ENCODE assay signal across 8 cellular contexts in genomic region chr2:11681722-11682589, GRCh38. TPM values are rescaled to one million over a fixed set of nuclear protein-coding genes. Genes with fewer than 3 reads are reported as not detected.
DNase-seq lines count a peak whose midpoint lies in the region; ATAC-seq, FAIRE-seq and TF ChIP-seq lines count a peak whose summit lies in the region.

No MANE protein-coding gene starts in this region.

- no peaks in the 10 kb centered on the region for H3K9me1 ChIP-seq in K562 (ENCODE audit: control insufficient read depth, insufficient read depth, low read length)

- no peak overlapping the region for H3K4me3 Mint-ChIP-seq in T-cell

- H3K4me1 ChIP-seq in K562 (replicated peaks in 1 of 2; ENCODE audit: control insufficient read depth in 2 of 2, insufficient read depth in 2 of 2, low read length in 2 of 2) = peaks cover 0 to 7% of the 10 kb centered on the region in 2 experiments; a peak in 2 of 5 replicates

- CTCF ChIA-PET in T-cell (lab: Charles Lee) = interaction anchor here (0.6 to 1.5 kb wide), 6 partner anchors 11 to 653 kb away, joined by 3 to 4 read pairs (median 3); no protein-coding TSS in a partner anchor
- CTCF ChIA-PET in K562 (lab: Yijun Ruan, JAX; ENCODE audit: low intra/inter-chr PET ratio) = interaction anchor here (0.6 to 1.0 kb wide), 4 partner anchors 204 to 847 kb away, joined by 3 to 5 read pairs (median 4); a partner anchor contains a TSS

- TF ChIP-seq EP300 in K562 (IDR thresholded peaks at IDR 0.05; ENCODE audit: low read length) = no peak

- TF ChIP-seq CTCF in K562 (IDR thresholded peaks at IDR 0.05 in 2 of 3, conservative IDR thresholded peaks at IDR 0.05 in 1 of 3; ENCODE audit: insufficient read depth in 2 of 3, low read depth in 1 of 3, low read length in 3 of 3) = peak; percentile 92 to 97 (median 92)

- no peak overlapping the region for H3K4me3 ChIP-seq in MG63
- H3K4me3 ChIP-seq in K562 = no peak overlapping the region

- WGBS in K562 (ENCODE audit: insufficient coverage, low coverage, missing lambda C conversion rate) = 25% methylated on average over 30 of the region's 31 CpGs

- TF ChIP-seq RAD21 in K562 (CRISPR knock-in tag; conservative IDR thresholded peaks at IDR 0.05 in 1 of 2, IDR thresholded peaks at IDR 0.05 in 1 of 2) = peak; percentile 73 to 87

- peak; percentile 96 for FAIRE-seq in K562 (lab: Jason Lieb, UNC)

- ATAC-seq in T-cell (replicated peaks in 1 of 4) (peak in 2 of 4 experiments; percentile 31 to 66), K562 (peak; percentile 93)

- intact Hi-C loops in K562 (cut with micrococcal nuclease) = loop anchor here (1.0 to 5.0 kb wide), 4 partner anchors 93 to 850 kb away; a partner anchor contains a TSS

- H3K27me3 Mint-ChIP-seq in T-cell = peaks cover 12 to 34% of the 10 kb centered on the region in 2 donors

- H3K27me3 ChIP-seq in MG63 = no peaks in the 10 kb centered on the region
- H3K27me3 ChIP-seq in K562 (ENCODE audit: control insufficient read depth in 2 of 2, insufficient read depth in 2 of 2, low read length in 2 of 2) = peaks cover 26 to 80% of the 10 kb centered on the region in 2 experiments; a peak in 3 of 5 replicates

- POLR2A ChIA-PET in T-cell (lab: Charles Lee) (interaction anchor here in 1 of 2 donors (0.6 kb wide), 1 partner anchor 17 kb away, joined by 12 read pairs; no protein-coding TSS in a partner anchor), K562 (lab: Yijun Ruan, JAX) (no interaction called here)

- H3K4me2 ChIP-seq in K562 (ENCODE audit: insufficient read depth, low read length) = no peak overlapping the region

- H3K9me3 ChIP-seq in MG63 (no peaks in the 10 kb centered on the region), K562 (replicated peaks; ENCODE audit: control insufficient read depth, insufficient read depth, low read depth, low read length) (no peaks in the 10 kb centered on the region)

- TF ChIP-seq POLR2A in K562 (conservative IDR thresholded peaks at IDR 0.05) = no peak

- H4K20me1 ChIP-seq in K562 (replicated peaks; ENCODE audit: control insufficient read depth, insufficient read depth, low read length) = peaks cover 14% of the 10 kb centered on the region

- no peak overlapping the region for H3K27ac ChIP-seq in K562 (ENCODE audit: extremely low read depth, low read depth, low read length)

- in situ Hi-C loops in K562 (cut with MboI) = no loop called here

- BruUV-seq in K562 (replicated peaks; lab: Mats Ljungman, UMichigan) = no TSS peak

- H3K9me3 Mint-ChIP-seq in T-cell = no peaks in the 10 kb centered on the region

- no peaks in the 10 kb centered on the region for H3K36me3 Mint-ChIP-seq in T-cell

- no peaks in the 10 kb centered on the region for H3K79me2 ChIP-seq in K562 (ENCODE audit: control insufficient read depth, insufficient read depth, low read length)

- no peak overlapping the region for H3K27ac Mint-ChIP-seq in T-cell

- peaks cover 4 to 8% (median 5%) of the 10 kb centered on the region in 3 donors for H3K4me1 Mint-ChIP-seq in T-cell

- H3K9ac ChIP-seq in K562 (ENCODE audit: insufficient read depth in 1 of 2, low read depth in 2 of 2, low read length in 2 of 2) = no peak overlapping the region

- no peak overlapping the region for H2AFZ ChIP-seq in K562 (ENCODE audit: low read depth, low read length)

- DNase-seq in NCI-H524 (lab: John Stamatoyannopoulos, UW) (peak; percentile 19 to 55), NCI-H524 treated with DMSO at 0.1 percent for 48 hours (lab: John Stamatoyannopoulos, UW) (no peak), MG63 (peak; percentile 60), T-cell (peak in 28 of 34 experiments; percentile 15 to 51 (median 35)), K562 (ENCODE audit: extremely low read depth in 1 of 4, low spot score in 3 of 4) (peak; percentile 71 to 91 (median 89)), left kidney (ENCODE audit: low read depth, low spot score) (peak; percentile 72), NCI-H446 treated with DMSO at 0.1 percent for 48 hours (lab: John Stamatoyannopoulos, UW) (no peak)
- DNase-seq in stimulated activated CD8-positive, alpha-beta memory T cell treated with anti-CD3 and anti-CD28 coated beads, Interleukin-7, amount 100 ng/mL, for 24 hours (ENCODE audit: low read depth) = peak; percentile 28

- no peaks in the 10 kb centered on the region for H3K36me3 ChIP-seq in MG63
- H3K36me3 ChIP-seq in K562 (ENCODE audit: control insufficient read depth, insufficient read depth, low read length) = no peaks in the 10 kb centered on the region

TF ChIP-seq in K562, 482 proteins besides CTCF, POLR2A, EP300 and RAD21:
- TF ChIP-seq L3MBTL2 (IDR thresholded peaks at IDR 0.05) = no peak
- peak; percentile 86; the same call in 1 of the 2 replicates for TF ChIP-seq ZNF511 (CRISPR knock-in tag; IDR thresholded peaks at IDR 0.05)
- TF ChIP-seq FOXA3 (CRISPR knock-in tag; conservative IDR thresholded peaks at IDR 0.05 in 1 of 2, IDR thresholded peaks at IDR 0.05 in 1 of 2) = no peak
- TF ChIP-seq CREM (IDR thresholded peaks at IDR 0.05; ENCODE audit: low read depth) = 0 out of 2 replicates have a peak, but pooled peaks have one; percentile 10
- peak; percentile 42; the same call in 1 of the 2 replicates for TF ChIP-seq KLF16 (IDR thresholded peaks at IDR 0.05)
- TF ChIP-seq MYC (IDR thresholded peaks at IDR 0.05; ENCODE audit: low read depth, low read length) = peak; percentile 30; the same call in 1 of the 2 replicates
- TF ChIP-seq MYC (CRISPR knock-in tag; IDR thresholded peaks at IDR 0.05; ENCODE audit: borderline replicate concordance, low read depth) = no peak
- TF ChIP-seq GABPB1 (CRISPR knock-in tag; IDR thresholded peaks at IDR 0.05) = no peak
- peak; percentile 77 for TF ChIP-seq SMC3 (conservative IDR thresholded peaks at IDR 0.05; ENCODE audit: insufficient read depth, low read depth, low read length)
- peak; percentile 71; the same call in 1 of the 2 replicates for TF ChIP-seq STAG1 (CRISPR knock-in tag; IDR thresholded peaks at IDR 0.05; ENCODE audit: borderline replicate concordance)
- TF ChIP-seq RCOR1 (IDR thresholded peaks at IDR 0.05; ENCODE audit: borderline replicate concordance in 1 of 2, low read depth in 2 of 2, low read length in 2 of 2) = 0 out of 4 replicates have a peak, but pooled peaks of 1 of the 2 experiments have one; percentile 29
- TF ChIP-seq MAX (CRISPR knock-in tag; IDR thresholded peaks at IDR 0.05) = 0 out of 2 replicates have a peak, but pooled peaks have one; percentile 18
- TF ChIP-seq ZKSCAN1 (IDR thresholded peaks at IDR 0.05; ENCODE audit: low read depth, low read length) = no peak
- TF ChIP-seq DEAF1 (CRISPR knock-in tag; IDR thresholded peaks at IDR 0.05) = peak; percentile 73
- TF ChIP-seq ZNF165 (CRISPR knock-in tag; IDR thresholded peaks at IDR 0.05; ENCODE audit: borderline replicate concordance) = no peak
- peak; percentile 38; the same call in 1 of the 2 replicates for TF ChIP-seq RB1 (IDR thresholded peaks at IDR 0.05; ENCODE audit: low read depth)

RNA-seq across cellular contexts. Expression of gene NTSR2, which starts 12.0 kb away (rescaled TPM):
- not detected in 2 replicates for total RNA-seq in MG63 (2014; rRNA removed; shearing (Covaris generic); ENCODE audit: low replicate concordance)
- not detected for total RNA-seq in T-cell
- not detected in 2 replicates for total RNA-seq in K562 (2011; cell fraction: chromatin; rRNA removed; ENCODE audit: low replicate concordance)
- total RNA-seq in K562 (2011; cell fraction: nucleolus; rRNA removed) = not detected in 2 replicates
- not detected in 2 replicates for total RNA-seq in K562 (2011; cell fraction: nucleoplasm; rRNA removed)
- not detected in 2 replicates for total RNA-seq in K562 (2014; rRNA removed)
- not detected in 2 replicates for total RNA-seq in K562 (2014; rRNA removed; fragmentation: Illumina TruSeq; extraction: Trizol)
- not detected in 2 replicates for total RNA-seq in K562 (2015; rRNA removed; fragmentation: Illumina TruSeq; extraction: Trizol)
- not detected in 2 replicates for total RNA-seq in K562 (2021)
- not detected in 2 replicates for polyA plus RNA-seq in K562 (2011; rRNA removed)
- polyA plus RNA-seq in K562 (2011; cell fraction: cytosol; rRNA removed) = not detected in 2 replicates
- not detected in 2 replicates for polyA plus RNA-seq in K562 (2011; cell fraction: nucleus; rRNA removed)
- polyA plus RNA-seq in K562 (2012) = not detected in 2 replicates
- not detected in 2 replicates for polyA plus RNA-seq in K562 (2014; fragmentation: Illumina TruSeq; extraction: Trizol)
- not detected for polyA plus RNA-seq in K562 (2014; fragmentation: Nextera tagmentation; extraction: Ambion mirVana)
- not detected in 2 replicates for polyA plus RNA-seq in K562 (2014; rRNA removed)
- not detected in 2 replicates for polyA minus RNA-seq in K562 (2011; rRNA and poly(A)+ RNA removed)
- not detected in 2 replicates for polyA minus RNA-seq in K562 (2011; cell fraction: cytosol; rRNA and poly(A)+ RNA removed)
- polyA minus RNA-seq in K562 (2011; cell fraction: nucleus; rRNA and poly(A)+ RNA removed) = not detected in 2 replicates

Comparison
In these comparisons a context has a peak if more than half of its experiments do, and no peak if none do; other contexts are left out.
1. DNase-seq: peak in NCI-H524 (2 of 2), MG63 (single experiment), T-cell (28 of 34), K562 (4 of 4), left kidney (single experiment) and stimulated activated CD8-positive, alpha-beta memory T cell treated with anti-CD3 and anti-CD28 coated beads, Interleukin-7, amount 100 ng/mL, for 24 hours (single experiment); none in NCI-H524 treated with DMSO at 0.1 percent for 48 hours (single experiment) and NCI-H446 treated with DMSO at 0.1 percent for 48 hours (single experiment).